ENCODE assay signal across 33 cellular contexts in genomic region chr11:63132985-63133775, GRCh38. TPM values are rescaled to one million over a fixed set of nuclear protein-coding genes. Genes with fewer than 3 reads are reported as not detected.
"Had no signal": no experiment of that assay in that cellular context is flagged by ENCODE, and none has a peak within 500 bp of the region (broad histone marks: within the 10 kb centered on the region; RNA-seq: fewer than 3 reads in every experiment).

No MANE protein-coding gene starts in this region.

- H3K9me3 ChIP-seq: adrenal gland, Peyer's patch, SJSA1, SK-N-SH had no signal

- H3K27ac Mint-ChIP-seq: activated CD4-positive, alpha-beta T cell treated with anti-CD3 and anti-CD28 coated beads, Interleukin-2, amount 10 ng/mL, durations not matched to agents 24 days and 14 days; activated CD8-positive, alpha-beta T cell treated with anti-CD3 and anti-CD28 coated beads, Interleukin-2, amount 10 ng/mL, durations not matched to agents 7 days and 5 days; activated naive CD4-positive, alpha-beta T cell treated with anti-CD3 and anti-CD28 coated beads, Interleukin-2, amount 50 U/mL, for 24 hours; activated naive CD8-positive, alpha-beta T cell treated with anti-CD3 and anti-CD28 coated beads, Interleukin-2, amount 10 ng/mL, durations not matched to agents 7 days and 5 days; activated T-cell treated with anti-CD3 and anti-CD28 coated beads, Interleukin-2, amount 50 U/mL, for 24 hours; activated T-helper 2 cell treated with anti-CD3 and anti-CD28 coated beads, Interferon-gamma antibody, Interleukin-2, Interleukin-4, amounts not matched to agents 10 μg/mL and 5 μg/mL and 100 μg/mL, durations not matched to agents 14 hours and 24 hours and 36 hours; brain; T-helper 1 cell treated with Interleukin-12 subunit alpha and Interleukin-12 subunit beta and Interleukin-4 antibody, amounts not matched to agents 30 μg/mL and 1 μg/mL, for 36 hours; T-helper 2 cell treated with Interferon-gamma antibody and Interleukin-4, amounts not matched to agents 5 μg/mL and 100 μg/mL, for 36 hours had no signal

- H3K4me1 Mint-ChIP-seq: activated CD4-positive, alpha-beta T cell treated with anti-CD3 and anti-CD28 coated beads, Interleukin-2, amount 10 ng/mL, durations not matched to agents 24 days and 14 days; activated naive CD4-positive, alpha-beta T cell treated with anti-CD3 and anti-CD28 coated beads, Interleukin-2, amount 50 U/mL, for 24 hours; activated naive CD8-positive, alpha-beta T cell treated with anti-CD3 and anti-CD28 coated beads, Interleukin-2, amount 10 ng/mL, durations not matched to agents 7 days and 5 days; brain had no signal

- H3K9ac ChIP-seq: SK-N-SH had no signal

- H3K27me3 ChIP-seq: Peyer's patch, SJSA1 had no signal

- H3K9me3 Mint-ChIP-seq: activated naive CD4-positive, alpha-beta T cell treated with anti-CD3 and anti-CD28 coated beads, Interleukin-2, amount 50 U/mL, for 24 hours; T-helper 1 cell treated with Interleukin-12 subunit alpha and Interleukin-12 subunit beta and Interleukin-4 antibody, amounts not matched to agents 30 μg/mL and 1 μg/mL, for 36 hours had no signal

- H3K4me3 ChIP-seq: adrenal gland, Peyer's patch, SJSA1 had no signal

- DNase-seq: activated CD4-positive, alpha-beta T cell treated with anti-CD3 and anti-CD28 coated beads, Interleukin-2, amount 10 ng/mL, durations not matched to agents 24 days and 14 days; activated CD4-positive, alpha-beta T cell treated with anti-CD3 and anti-CD28 coated beads, Interleukin-2, amount 50 U/mL, for 48 hours; activated CD8-positive, alpha-beta T cell treated with anti-CD3 and anti-CD28 coated beads, Interleukin-2, amount 10 ng/mL, durations not matched to agents 7 days and 5 days; activated gamma-delta T cell; activated naive CD4-positive, alpha-beta T cell treated with Interleukin-2 at 50 U/mL for 16 hours; activated naive CD8-positive, alpha-beta T cell treated with anti-CD3 and anti-CD28 coated beads, Interleukin-2, amount 10 ng/mL, durations not matched to agents 7 days and 5 days; activated T-cell treated with anti-CD3 and anti-CD28 coated beads, Interleukin-2, amount 50 U/mL, for 24 hours; adrenal gland; caudate nucleus; Karpas-422; NCI-H1105; NCI-H1417 treated with DMSO at 0.1 percent for 48 hours; NCI-H187 treated with DMSO at 0.1 percent for 48 hours; NCI-H2081; NCI-H2171 treated with DMSO at 0.1 percent for 48 hours; NCI-H2227 treated with DMSO at 0.1 percent for 48 hours; NCI-H446; NCI-H524; NCI-H69; PC-3; Peyer's patch; RPMI8226; SHP77 treated with DMSO at 0.1 percent for 48 hours; SK-N-SH had no signal

- H3K4me3 Mint-ChIP-seq: activated CD4-positive, alpha-beta T cell treated with anti-CD3 and anti-CD28 coated beads, Interleukin-2, amount 10 ng/mL, durations not matched to agents 24 days and 14 days; activated CD8-positive, alpha-beta T cell treated with anti-CD3 and anti-CD28 coated beads, Interleukin-2, amount 10 ng/mL, durations not matched to agents 7 days and 5 days; activated naive CD4-positive, alpha-beta T cell treated with anti-CD3 and anti-CD28 coated beads, Interleukin-2, amount 50 U/mL, for 24 hours; activated naive CD8-positive, alpha-beta T cell treated with anti-CD3 and anti-CD28 coated beads, Interleukin-2, amount 10 ng/mL, durations not matched to agents 7 days and 5 days; activated T-cell treated with anti-CD3 and anti-CD28 coated beads, Interleukin-2, amount 50 U/mL, for 24 hours; brain; T-helper 1 cell treated with Interleukin-12 subunit alpha and Interleukin-12 subunit beta and Interleukin-4 antibody, amounts not matched to agents 30 μg/mL and 1 μg/mL, for 36 hours; T-helper 2 cell treated with Interferon-gamma antibody and Interleukin-4, amounts not matched to agents 5 μg/mL and 100 μg/mL, for 36 hours had no signal

- H3K36me3 ChIP-seq: adrenal gland, Peyer's patch, SJSA1 had no signal

- ATAC-seq: activated CD8-positive, alpha-beta T cell treated with anti-CD3 and anti-CD28 coated beads, Interleukin-2, amount 10 ng/mL, durations not matched to agents 7 days and 5 days; PC-3 had no signal

- H3K27me3 Mint-ChIP-seq: activated naive CD8-positive, alpha-beta T cell treated with anti-CD3 and anti-CD28 coated beads, Interleukin-2, amount 10 ng/mL, durations not matched to agents 7 days and 5 days had no signal

- H3K4me1 ChIP-seq: adrenal gland, Peyer's patch, SJSA1 had no signal

- H3K27ac ChIP-seq: adrenal gland, Peyer's patch, SJSA1 had no signal

- H3K36me3 Mint-ChIP-seq: activated naive CD4-positive, alpha-beta T cell treated with anti-CD3 and anti-CD28 coated beads, Interleukin-2, amount 50 U/mL, for 24 hours; activated naive CD8-positive, alpha-beta T cell treated with anti-CD3 and anti-CD28 coated beads, Interleukin-2, amount 10 ng/mL, durations not matched to agents 7 days and 5 days; brain had no signal

RNA-seq across cellular contexts. Expression of gene SLC22A24, which starts 10.8 kb away (rescaled TPM):
- total RNA-seq: activated CD4-positive, alpha-beta T cell treated with anti-CD3 and anti-CD28 coated beads, Interleukin-2, amount 10 ng/mL, durations not matched to agents 24 days and 14 days; activated CD8-positive, alpha-beta T cell treated with anti-CD3 and anti-CD28 coated beads, Interleukin-2, amount 10 ng/mL, durations not matched to agents 7 days and 5 days; activated naive CD8-positive, alpha-beta T cell treated with anti-CD3 and anti-CD28 coated beads, Interleukin-2, amount 10 ng/mL, durations not matched to agents 7 days and 5 days; activated T-helper 2 cell treated with anti-CD3 and anti-CD28 coated beads, Interferon-gamma antibody, Interleukin-2, Interleukin-4, amounts not matched to agents 10 μg/mL and 5 μg/mL and 100 μg/mL, durations not matched to agents 14 hours and 24 hours and 36 hours; adrenal gland; astrocyte; bronchial epithelial cell; MCF 10A; PC-3; Peyer's patch; SJSA1 had no signal
- polyA plus RNA-seq: adrenal gland, SK-N-SH had no signal
